ENCODE assay signal across 24 cellular contexts in the genomic region with DNA sequence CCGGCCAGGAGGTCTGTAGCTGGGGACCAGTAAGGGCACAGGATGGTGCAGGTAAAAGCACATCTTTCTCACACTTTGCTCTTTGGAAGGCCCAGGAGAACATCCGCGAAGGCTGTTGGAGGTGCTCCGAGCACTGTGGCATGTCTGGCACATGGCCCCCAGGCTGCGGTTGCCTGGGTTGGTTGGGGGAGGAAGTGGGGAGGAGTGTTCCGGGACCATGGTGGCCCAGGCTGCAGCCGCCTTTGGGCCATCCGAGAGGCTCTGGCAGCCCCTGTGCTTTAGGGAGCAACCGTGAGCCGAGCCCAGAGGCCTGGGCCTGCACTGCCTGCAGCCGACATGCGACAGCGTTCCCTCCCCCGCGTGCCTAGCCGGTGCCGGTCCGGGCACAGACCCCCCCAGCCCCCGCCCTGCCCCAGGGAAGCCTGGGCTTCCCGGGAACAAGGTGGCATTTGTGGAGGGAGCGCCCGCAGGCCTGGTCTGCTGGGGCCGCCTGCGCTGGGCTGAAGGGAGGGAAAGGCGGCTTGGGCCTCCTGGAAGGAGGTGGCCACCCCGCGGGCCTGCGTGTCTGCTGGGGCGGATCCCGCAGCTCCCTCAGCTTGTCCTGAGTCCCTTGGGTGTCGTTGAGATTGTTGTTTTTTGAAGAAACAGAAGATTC.
DNase-seq lines count a peak whose midpoint lies in the region; ATAC-seq lines count a peak whose summit lies in the region.
"Had no signal": no experiment of that assay in that cellular context is flagged by ENCODE, and none has a peak within 500 bp of the region (broad histone marks: within the 10 kb centered on the region; RNA-seq: fewer than 3 reads in every experiment).

No MANE protein-coding gene starts in this region.

- H3K4me3 ChIP-seq in BLaER1: peak overlapping the region; percentile 31; the same call in 1 of the 2 replicates
- H3K4me3 ChIP-seq: lower lobe of right lung, mucosa of descending colon, sigmoid colon, SJCRH30, upper lobe of left lung had no signal

- H3K36me3 ChIP-seq in BLaER1: peaks cover 49% of the 10 kb centered on the region
- H3K36me3 ChIP-seq: SJCRH30 had no signal

- peak overlapping the region; percentile 47 for H3K9ac ChIP-seq in BLaER1
- H3K9ac ChIP-seq: KMS-11 had no signal

- H3K9me3 ChIP-seq in BLaER1: no peaks in the 10 kb centered on the region
- H3K9me3 ChIP-seq: lower lobe of right lung, mucosa of descending colon, sigmoid colon, SJCRH30, upper lobe of left lung had no signal

- H3K27me3 Mint-ChIP-seq in T-helper 1 cell treated with Interleukin-12 subunit alpha and Interleukin-12 subunit beta and Interleukin-4 antibody, amounts not matched to agents 30 μg/mL and 1 μg/mL, for 36 hours (ENCODE audit: low read depth): no peaks in the 10 kb centered on the region
- H3K27me3 Mint-ChIP-seq: T-cell had no signal

- H3K27ac Mint-ChIP-seq in T-helper 1 cell treated with Interleukin-12 subunit alpha and Interleukin-12 subunit beta and Interleukin-4 antibody, amounts not matched to agents 30 μg/mL and 1 μg/mL, for 36 hours: peak overlapping the region; percentile 41
- H3K27ac Mint-ChIP-seq: T-cell had no signal

- H3K4me2 ChIP-seq in BLaER1: peak overlapping the region; percentile 98
- H3K4me2 ChIP-seq: KMS-11 had no signal

- H3K36me3 Mint-ChIP-seq in T-helper 1 cell treated with Interleukin-12 subunit alpha and Interleukin-12 subunit beta and Interleukin-4 antibody, amounts not matched to agents 30 μg/mL and 1 μg/mL, for 36 hours (ENCODE audit: low read depth): peaks cover 3% of the 10 kb centered on the region
- H3K36me3 Mint-ChIP-seq: T-cell had no signal

- H3K9me3 Mint-ChIP-seq in T-helper 1 cell treated with Interleukin-12 subunit alpha and Interleukin-12 subunit beta and Interleukin-4 antibody, amounts not matched to agents 30 μg/mL and 1 μg/mL, for 36 hours: no peaks in the 10 kb centered on the region
- H3K9me3 Mint-ChIP-seq: T-cell had no signal

- peak overlapping the region; percentile 62 for H3K27ac ChIP-seq in BLaER1
- H3K27ac ChIP-seq: 22Rv1, KMS-11, lower lobe of right lung, SJCRH30, upper lobe of left lung had no signal

- peaks cover 18% of the 10 kb centered on the region for H3K4me1 Mint-ChIP-seq in T-helper 1 cell treated with Interleukin-12 subunit alpha and Interleukin-12 subunit beta and Interleukin-4 antibody, amounts not matched to agents 30 μg/mL and 1 μg/mL, for 36 hours (ENCODE audit: low read depth)

- peaks cover 91% of the 10 kb centered on the region for H4K20me1 ChIP-seq in BLaER1

- DNase-seq in T-helper 1 cell (no peak), Kasumi-1 (lab: John Stamatoyannopoulos, UW) (peak; percentile 19 to 47), hepatic stellate cell (ENCODE audit: low spot score) (peak; percentile 46), NCI-H1417 treated with DMSO at 0.1 percent for 48 hours (lab: John Stamatoyannopoulos, UW) (no peak)
- DNase-seq: activated CD4-positive, alpha-beta T cell treated with anti-CD3 and anti-CD28 coated beads for 4 hours; activated gamma-delta T cell; aorta; caudate nucleus; dermis blood vessel endothelial cell; GOT3; kidney; lower lobe of right lung; mucosa of descending colon; NCI-H187 treated with DMSO at 0.1 percent for 48 hours; sigmoid colon; SJCRH30; T-cell had no signal

- no peak for ATAC-seq in HG02588 (IDR thresholded peaks at IDR 0.05; ENCODE audit: unreplicated experiment)
- no peak for ATAC-seq in HG03159 (IDR thresholded peaks at IDR 0.05; ENCODE audit: unreplicated experiment)
- ATAC-seq: lower lobe of right lung, mucosa of descending colon, T-cell had no signal

- H3K4me3 Mint-ChIP-seq in T-helper 1 cell treated with Interleukin-12 subunit alpha and Interleukin-12 subunit beta and Interleukin-4 antibody, amounts not matched to agents 30 μg/mL and 1 μg/mL, for 36 hours: no peak overlapping the region
- H3K4me3 Mint-ChIP-seq: T-cell had no signal

- peaks cover 95% of the 10 kb centered on the region for H3K4me1 ChIP-seq in BLaER1
- H3K4me1 ChIP-seq: upper lobe of left lung had no signal

- no peaks in the 10 kb centered on the region for H3K27me3 ChIP-seq in BLaER1
- H3K27me3 ChIP-seq: sigmoid colon, SJCRH30, upper lobe of left lung had no signal

Comparison
In these comparisons a context has a peak if more than half of its experiments do, and no peak if none do; other contexts are left out.
1. DNase-seq: peak in Kasumi-1 (2 of 2) and hepatic stellate cell (single experiment); none in T-helper 1 cell (0 of 5) and NCI-H1417 treated with DMSO at 0.1 percent for 48 hours (single experiment).